35 cellular contexts compared by ENCODE assay signal in genomic region chr18:7809978-7810377, GRCh38.
"Had no signal": no experiment of that assay in that cellular context is flagged by ENCODE, and none has a peak within 500 bp of the region (broad histone marks: within the 10 kb centered on the region; RNA-seq: fewer than 3 reads in every experiment).

No MANE protein-coding gene starts in this region.

- ATAC-seq: activated CD8-positive, alpha-beta T cell treated with anti-CD3 and anti-CD28 coated beads for 36 hours; activated naive CD4-positive, alpha-beta T cell treated with anti-CD3 and anti-CD28 coated beads, Interleukin-2, amount 50 U/mL, for 72 hours; activated T-cell treated with anti-CD3 and anti-CD28 coated beads, Interleukin-2, amount 50 U/mL, for 4 hours; activated T-cell treated with anti-CD3 and anti-CD28 coated beads, Interleukin-2, amount 50 U/mL, for 72 hours; activated T-helper 17 cell treated with anti-CD3 and anti-CD28 coated beads, Interleukin-2, amount 50 U/mL, for 72 hours; body of pancreas had no signal

- H3K27ac ChIP-seq: adrenal gland, body of pancreas, brain microvascular endothelial cell, breast epithelium, VCaP had no signal

- H3K4me3 ChIP-seq: adrenal gland, body of pancreas, breast epithelium had no signal

- H3K27ac Mint-ChIP-seq: activated B cell treated with CpG ODN at 0.5 μM for 24 hours; activated CD4-positive, alpha-beta memory T cell treated with anti-CD3 and anti-CD28 coated beads for 36 hours; activated CD4-positive, alpha-beta T cell treated with anti-CD3 and anti-CD28 coated beads, Interleukin-2, amount 10 ng/mL, durations not matched to agents 24 days and 14 days; activated CD8-positive, alpha-beta T cell treated with anti-CD3 and anti-CD28 coated beads for 36 hours; activated naive CD4-positive, alpha-beta T cell treated with anti-CD3 and anti-CD28 coated beads for 36 hours; activated naive CD4-positive, alpha-beta T cell treated with anti-CD3 and anti-CD28 coated beads, Interleukin-2, amount 50 U/mL, for 72 hours; activated naive CD8-positive, alpha-beta T cell treated with anti-CD3 and anti-CD28 coated beads for 36 hours; activated T-cell treated with anti-CD3 and anti-CD28 coated beads, Interleukin-2, amount 50 U/mL, for 72 hours; activated T-helper 1 cell treated with anti-CD3 and anti-CD28 coated beads, Interleukin-12 subunit alpha, Interleukin-12 subunit beta, Interleukin-2, Interleukin-4 antibody, amounts not matched to agents 30 ng/mL and 10 ng/mL and 1 ng/mL, durations not matched to agents 14 hours and 24 hours and 36 hours; activated T-helper 17 cell treated with anti-CD3 and anti-CD28 coated beads, Interleukin-2, amount 50 U/mL, for 72 hours; T-helper 1 cell treated with Interleukin-12 subunit alpha and Interleukin-12 subunit beta and Interleukin-4 antibody, amounts not matched to agents 30 μg/mL and 1 μg/mL, for 36 hours; T-helper 2 cell treated with Interferon-gamma antibody and Interleukin-4, amounts not matched to agents 5 μg/mL and 100 μg/mL, for 36 hours had no signal

- H3K27me3 Mint-ChIP-seq: activated B cell treated with CpG ODN at 0.5 μM for 24 hours; activated CD4-positive, alpha-beta memory T cell treated with anti-CD3 and anti-CD28 coated beads for 36 hours; activated CD4-positive, alpha-beta T cell treated with anti-CD3 and anti-CD28 coated beads, Interleukin-2, amount 10 ng/mL, durations not matched to agents 24 days and 14 days; activated CD8-positive, alpha-beta T cell treated with anti-CD3 and anti-CD28 coated beads for 36 hours; activated naive CD8-positive, alpha-beta T cell treated with anti-CD3 and anti-CD28 coated beads for 36 hours; activated T-helper 17 cell treated with anti-CD3 and anti-CD28 coated beads, Interleukin-2, amount 50 U/mL, for 72 hours had no signal

- H3K27me3 ChIP-seq: adrenal gland, body of pancreas, brain microvascular endothelial cell, breast epithelium had no signal

- H3K4me3 Mint-ChIP-seq: activated B cell treated with CpG ODN at 0.5 μM for 24 hours; activated CD4-positive, alpha-beta memory T cell treated with anti-CD3 and anti-CD28 coated beads for 36 hours; activated CD4-positive, alpha-beta T cell treated with anti-CD3 and anti-CD28 coated beads, Interleukin-2, amount 10 ng/mL, durations not matched to agents 24 days and 14 days; activated CD8-positive, alpha-beta T cell treated with anti-CD3 and anti-CD28 coated beads for 36 hours; activated naive CD4-positive, alpha-beta T cell treated with anti-CD3 and anti-CD28 coated beads for 36 hours; activated naive CD8-positive, alpha-beta T cell treated with anti-CD3 and anti-CD28 coated beads for 36 hours; activated T-cell treated with anti-CD3 and anti-CD28 coated beads, Interleukin-2, amount 50 U/mL, for 4 hours; activated T-cell treated with anti-CD3 and anti-CD28 coated beads, Interleukin-2, amount 50 U/mL, for 72 hours; activated T-helper 1 cell treated with anti-CD3 and anti-CD28 coated beads, Interleukin-12 subunit alpha, Interleukin-12 subunit beta, Interleukin-2, Interleukin-4 antibody, amounts not matched to agents 30 ng/mL and 10 ng/mL and 1 ng/mL, durations not matched to agents 14 hours and 24 hours and 36 hours; activated T-helper 17 cell treated with anti-CD3 and anti-CD28 coated beads, Interleukin-2, amount 50 U/mL, for 72 hours; T-helper 1 cell treated with Interleukin-12 subunit alpha and Interleukin-12 subunit beta and Interleukin-4 antibody, amounts not matched to agents 30 μg/mL and 1 μg/mL, for 36 hours; T-helper 2 cell treated with Interferon-gamma antibody and Interleukin-4, amounts not matched to agents 5 μg/mL and 100 μg/mL, for 36 hours had no signal

- H3K4me1 ChIP-seq: adrenal gland, breast epithelium had no signal

- H3K4me1 Mint-ChIP-seq: activated B cell treated with CpG ODN at 0.5 μM for 24 hours; activated naive CD8-positive, alpha-beta T cell treated with anti-CD3 and anti-CD28 coated beads for 36 hours; activated T-helper 17 cell treated with anti-CD3 and anti-CD28 coated beads, Interleukin-2, amount 50 U/mL, for 72 hours had no signal

- DNase-seq: activated B cell treated with CpG ODN at 0.5 μM for 24 hours; activated CD4-positive, alpha-beta memory T cell treated with anti-CD3 and anti-CD28 coated beads for 36 hours; activated CD4-positive, alpha-beta T cell treated with anti-CD3 and anti-CD28 coated beads for 4 hours; activated CD4-positive, alpha-beta T cell treated with anti-CD3 and anti-CD28 coated beads, Interleukin-2, amount 10 ng/mL, durations not matched to agents 24 days and 14 days; activated CD4-positive, alpha-beta T cell treated with anti-CD3 and anti-CD28 coated beads, Interleukin-2, amount 50 U/mL, for 1 hour; activated CD4-positive, alpha-beta T cell treated with anti-CD3 and anti-CD28 coated beads, Interleukin-2, amount 50 U/mL, for 4 hours; activated CD4-positive, CD25-positive, alpha-beta regulatory T cell treated with anti-CD3 and anti-CD28 coated beads, Interleukin-2, amount 50 U/mL, for 72 hours; activated CD8-positive, alpha-beta memory T cell treated with anti-CD3 and anti-CD28 coated beads, Interleukin-2, amount 50 U/mL, for 4 hours; activated CD8-positive, alpha-beta T cell treated with anti-CD3 and anti-CD28 coated beads for 36 hours; activated effector memory CD4-positive, alpha-beta T cell treated with anti-CD3 and anti-CD28 coated beads, Interleukin-2, amount 50 U/mL, for 16 hours; activated gamma-delta T cell treated with Interleukin-2 at 50 U/mL for 16 hours; activated naive CD4-positive, alpha-beta T cell; activated naive CD4-positive, alpha-beta T cell treated with anti-CD3 and anti-CD28 coated beads for 36 hours; activated naive CD4-positive, alpha-beta T cell treated with anti-CD3 and anti-CD28 coated beads, Interleukin-2, amount 50 U/mL, for 16 hours; activated naive CD8-positive, alpha-beta T cell treated with anti-CD3 and anti-CD28 coated beads for 36 hours; activated T-cell treated with anti-CD3 and anti-CD28 coated beads for 4 hours; activated T-cell treated with anti-CD3 and anti-CD28 coated beads, Interleukin-2, amount 50 U/mL, for 1 hour; activated T-cell treated with anti-CD3 and anti-CD28 coated beads, Interleukin-2, amount 50 U/mL, for 4 hours; activated T-cell treated with anti-CD3 and anti-CD28 coated beads, Interleukin-2, amount 50 U/mL, for 72 hours; adrenal gland; amniotic stem cell; aorta; body of pancreas; brain microvascular endothelial cell; central memory CD4-positive, alpha-beta T cell; T-helper 1 cell; T-helper 2 cell; T-helper 9 cell had no signal

- H3K36me3 ChIP-seq: adrenal gland, brain microvascular endothelial cell, breast epithelium had no signal

- H3K36me3 Mint-ChIP-seq: activated naive CD8-positive, alpha-beta T cell treated with anti-CD3 and anti-CD28 coated beads for 36 hours had no signal
